17 cellular contexts compared by ENCODE assay signal in the genomic region with DNA sequence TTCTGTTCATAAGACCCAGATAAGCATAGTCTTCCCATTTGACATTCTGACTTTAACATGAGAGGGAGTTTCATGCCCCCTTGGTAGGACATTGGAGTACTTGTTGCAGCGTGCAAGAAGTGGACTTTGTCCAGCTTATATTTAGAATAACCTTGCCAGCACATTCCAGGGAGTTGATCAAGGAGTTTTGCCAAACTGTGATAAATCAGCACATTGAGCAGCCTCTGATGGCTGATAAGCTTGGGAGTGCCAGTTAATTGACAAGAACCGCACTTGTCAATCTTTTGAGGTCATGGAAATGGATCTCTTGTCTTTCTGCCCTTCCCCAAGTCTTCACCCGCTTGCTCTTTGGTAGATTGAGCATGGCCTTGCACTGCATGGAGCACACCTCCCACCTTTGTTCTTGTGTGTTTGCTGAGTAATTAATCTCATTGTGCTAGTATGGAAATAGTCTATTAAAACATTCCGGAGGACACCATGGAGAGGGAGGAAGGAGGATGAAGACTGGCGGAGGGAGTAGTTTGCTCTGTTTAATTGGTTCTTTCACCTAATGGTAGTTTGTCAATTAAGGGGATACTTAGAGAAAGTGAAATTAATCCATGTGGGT.
DNase-seq lines count a peak whose midpoint lies in the region; TF ChIP-seq lines count a peak whose summit lies in the region.
"Had no signal": no experiment of that assay in that cellular context is flagged by ENCODE, and none has a peak within 500 bp of the region (broad histone marks: within the 10 kb centered on the region; RNA-seq: fewer than 3 reads in every experiment).

No MANE protein-coding gene starts in this region.

- no peaks in the 10 kb centered on the region for H3K27me3 ChIP-seq in Caco-2 (replicated peaks; ENCODE audit: control insufficient read depth, insufficient read depth, low read length)
- H3K27me3 ChIP-seq in hepatocyte: no peaks in the 10 kb centered on the region

- peaks cover 17% of the 10 kb centered on the region for H3K4me1 Mint-ChIP-seq in Caco-2 (ENCODE audit: low read depth, unreplicated experiment)
- no peaks in the 10 kb centered on the region for H3K4me1 Mint-ChIP-seq in CD14-positive monocyte

- no peak overlapping the region for H3K27ac ChIP-seq in hepatocyte
- H3K27ac ChIP-seq: SK-N-MC had no signal

- no peaks in the 10 kb centered on the region for H3K9me3 Mint-ChIP-seq in Caco-2 (ENCODE audit: unreplicated experiment)
- H3K9me3 Mint-ChIP-seq in CD14-positive monocyte: peaks cover 0 to 2% (median 0%) of the 10 kb centered on the region in 7 donors
- H3K9me3 Mint-ChIP-seq: GM23338 had no signal

- H3K4me3 ChIP-seq in Caco-2 (ENCODE audit: low read depth, low read length) (no peak overlapping the region), hepatocyte (no peak overlapping the region)
- H3K4me3 ChIP-seq: GM23338, SK-N-MC had no signal

- CTCF ChIA-PET in Caco-2 (lab: Charles Lee): no interaction called here

- H3K9me3 ChIP-seq in Caco-2: no peaks in the 10 kb centered on the region
- no peaks in the 10 kb centered on the region for H3K9me3 ChIP-seq in hepatocyte (ENCODE audit: low read depth)

- DNase-seq in Caco-2 (peak; percentile 19 to 47), NCI-H146 (lab: John Stamatoyannopoulos, UW) (peak; percentile 58), hepatocyte (ENCODE audit: low spot score) (peak; percentile 15), mucosa of gallbladder (ENCODE audit: low spot score) (peak; percentile 74), T-helper 1 cell (no peak), CD14-positive monocyte (ENCODE audit: low spot score) (no peak)
- DNase-seq in stimulated activated CD4-positive, alpha-beta T cell treated with anti-CD3 and anti-CD28 coated beads, Interleukin-2, amount 100 ng/mL, for 24 hours: no peak
- DNase-seq: DMS 273 treated with DMSO at 0.1 percent for 48 hours, GDM1, Kasumi-1, NCI-H1105 treated with DMSO at 0.1 percent for 48 hours, NCI-H1930, NCI-H2171, NCI-H82, SHP77 had no signal

- no peaks in the 10 kb centered on the region for H3K79me2 ChIP-seq in hepatocyte

- H3K4me3 Mint-ChIP-seq in Caco-2 (ENCODE audit: unreplicated experiment) (no peak overlapping the region), CD14-positive monocyte (no peak overlapping the region)
- H3K4me3 Mint-ChIP-seq: GM23338 had no signal

- BruUV-seq in Caco-2 (replicated peaks; lab: Mats Ljungman, UMichigan): no TSS peak

- TF ChIP-seq CTCF in Caco-2 (IDR thresholded peaks at IDR 0.05; ENCODE audit: insufficient read depth in 1 of 2, low read depth in 1 of 2, low read length in 1 of 2, severe bottlenecking in 1 of 2, unreplicated experiment in 1 of 2): no peak
- TF ChIP-seq CTCF in hepatocyte (IDR thresholded peaks at IDR 0.05; ENCODE audit: poor library complexity): no peak
- TF ChIP-seq CTCF in CD14-positive monocyte (IDR thresholded peaks at IDR 0.05): no peak

- 73% methylated on average over 5 of the region's 5 CpGs for WGBS in hepatocyte (ENCODE audit: low lambda C conversion rate, missing lambda C conversion rate)

- POLR2A ChIA-PET in Caco-2 (lab: Charles Lee): interaction anchor here (0.7 kb wide), 1 partner anchor 21 kb away, joined by 4 read pairs; no protein-coding TSS in a partner anchor

- peak overlapping the region; percentile 10 for H3K4me2 ChIP-seq in hepatocyte
- H3K4me2 ChIP-seq: GM23338 had no signal

- H3K27me3 Mint-ChIP-seq in Caco-2 (ENCODE audit: insufficient read depth, unreplicated experiment) (no peaks in the 10 kb centered on the region), CD14-positive monocyte (ENCODE audit: low read depth in 3 of 3) (no peaks in the 10 kb centered on the region)

- no peaks in the 10 kb centered on the region for H4K20me1 ChIP-seq in hepatocyte (ENCODE audit: insufficient read depth, poor library complexity, severe bottlenecking)

- intact Hi-C loops in Caco-2 (cut with micrococcal nuclease; ENCODE audit: unreplicated experiment) (loop anchor here (2.0 kb wide), 1 partner anchor 13 kb away; no protein-coding TSS in a partner anchor), CD14-positive monocyte (cut with micrococcal nuclease) (no loop called here)

- no peaks in the 10 kb centered on the region for H3K9me2 ChIP-seq in hepatocyte (replicated peaks; ENCODE audit: insufficient read depth)

- H3K36me3 ChIP-seq in Caco-2 (ENCODE audit: control insufficient read depth, insufficient read depth, low read length) (no peaks in the 10 kb centered on the region), hepatocyte (replicated peaks; ENCODE audit: insufficient read depth, low read depth) (no peaks in the 10 kb centered on the region)

- H3K4me1 ChIP-seq in Caco-2 (peaks cover 26% of the 10 kb centered on the region), hepatocyte (ENCODE audit: insufficient read depth) (peaks cover 27% of the 10 kb centered on the region)

- H3K27ac Mint-ChIP-seq in Caco-2 (ENCODE audit: unreplicated experiment) (no peak overlapping the region), CD14-positive monocyte (no peak overlapping the region)
- H3K27ac Mint-ChIP-seq: GM23338 had no signal

- H3K36me3 Mint-ChIP-seq in Caco-2 (ENCODE audit: insufficient read depth, unreplicated experiment) (no peaks in the 10 kb centered on the region), CD14-positive monocyte (no peaks in the 10 kb centered on the region)

- no peak overlapping the region for H2AFZ ChIP-seq in hepatocyte
- H2AFZ ChIP-seq: GM23338 had no signal

Comparison
In these comparisons a context has a peak if more than half of its experiments do, and no peak if none do; other contexts are left out.
1. DNase-seq: peak in Caco-2 (2 of 2), NCI-H146 (single experiment), hepatocyte (single experiment) and mucosa of gallbladder (single experiment); none in stimulated activated CD4-positive, alpha-beta T cell treated with anti-CD3 and anti-CD28 coated beads, Interleukin-2, amount 100 ng/mL, for 24 hours (0 of 2), T-helper 1 cell (0 of 5) and CD14-positive monocyte (single experiment).